Comparison of ENCODE assay signal across 14 cellular contexts in the genomic region with DNA sequence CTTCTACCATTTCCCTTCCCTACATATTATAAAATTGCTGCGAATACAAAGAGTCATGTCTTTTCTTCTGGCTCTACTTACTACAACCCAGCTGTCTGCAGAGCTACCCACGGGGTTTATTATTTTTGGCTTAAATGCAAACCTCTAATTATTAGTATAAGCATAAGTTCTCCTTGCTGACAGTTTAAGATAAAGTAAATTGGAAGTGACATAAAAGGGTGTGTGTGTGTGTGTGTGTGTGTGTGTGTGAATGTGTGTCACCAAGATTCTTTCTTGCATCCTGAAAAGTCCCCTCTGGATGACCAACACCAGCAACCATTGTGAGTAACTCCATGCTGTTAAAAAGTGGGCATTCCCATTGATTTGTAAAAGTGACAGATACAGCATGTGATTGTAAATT.
A peak's percentile ranks its signal among the peaks of the same experiment; 100 is the strongest.
DNase-seq lines count a peak whose midpoint lies in the region; ATAC-seq, FAIRE-seq and TF ChIP-seq lines count a peak whose summit lies in the region.
"Had no signal": no experiment of that assay in that cellular context is flagged by ENCODE, and none has a peak within 500 bp of the region (broad histone marks: within the 10 kb centered on the region; RNA-seq: fewer than 3 reads in every experiment).

No MANE protein-coding gene starts in this region.

- intact Hi-C loops in endothelial cell of umbilical vein (cut with micrococcal nuclease): loop anchor here (1.0 to 10.0 kb wide), 10 partner anchors 9 to 1013 kb away; no protein-coding TSS in a partner anchor

- no peak overlapping the region for H2AFZ ChIP-seq in endothelial cell of umbilical vein (ENCODE audit: low read depth, low read length)

- no peaks in the 10 kb centered on the region for H3K79me2 ChIP-seq in endothelial cell of umbilical vein (ENCODE audit: control insufficient read depth, insufficient read depth, low read length)

- CTCF ChIA-PET in endothelial cell of umbilical vein (lab: Charles Lee): interaction anchor here (0.7 to 4.0 kb wide), 3 partner anchors 9 to 815 kb away, joined by 3 to 19 read pairs (median 17); no protein-coding TSS in a partner anchor
- CTCF ChIA-PET in activated CD4-positive, alpha-beta T cell treated with anti-CD3 and anti-CD28 coated beads, Interleukin-2, amount 10 ng/mL, durations not matched to agents 7 days and 5 days (lab: Charles Lee): no interaction called here

- DNase-seq in Caki2 (ENCODE audit: low read depth) (peak; percentile 66), NCI-H446 treated with DMSO at 0.1 percent for 48 hours (lab: John Stamatoyannopoulos, UW) (peak; percentile 38), endothelial cell of umbilical vein (ENCODE audit: low read depth, low spot score) (peak; percentile 97), endothelial cell (ENCODE audit: low spot score) (no peak)
- no peak for DNase-seq in activated CD4-positive, alpha-beta T cell treated with anti-CD3 and anti-CD28 coated beads, Interleukin-2, amount 10 ng/mL, durations not matched to agents 7 days and 5 days
- DNase-seq: activated CD8-positive, alpha-beta T cell treated with anti-CD3 and anti-CD28 coated beads for 36 hours; dorsolateral prefrontal cortex; NCI-H1092; T-helper 1 cell had no signal

- peak overlapping the region; percentile 81 for H3K4me2 ChIP-seq in endothelial cell of umbilical vein (ENCODE audit: insufficient read depth, low read length)

- peak; percentile 83 for FAIRE-seq in endothelial cell of umbilical vein (lab: Jason Lieb, UNC)

- H3K4me3 ChIP-seq in endothelial cell of umbilical vein (replicated peaks in 1 of 3; ENCODE audit: insufficient read depth in 1 of 3, low read depth in 1 of 3, low read length in 3 of 3): no peak overlapping the region

- H3K27me3 Mint-ChIP-seq in nephron (ENCODE audit: low read depth) (peaks cover 6% of the 10 kb centered on the region), endothelial cell (ENCODE audit: unreplicated experiment) (peaks cover 1% of the 10 kb centered on the region)
- no peaks in the 10 kb centered on the region for H3K27me3 Mint-ChIP-seq in activated CD4-positive, alpha-beta T cell treated with anti-CD3 and anti-CD28 coated beads, Interleukin-2, amount 10 ng/mL, durations not matched to agents 7 days and 5 days
- H3K27me3 Mint-ChIP-seq: activated CD8-positive, alpha-beta T cell treated with anti-CD3 and anti-CD28 coated beads for 36 hours; activated naive CD4-positive, alpha-beta T cell treated with anti-CD3 and anti-CD28 coated beads, Interleukin-2, amount 50 U/mL, for 24 hours had no signal

- H3K27ac Mint-ChIP-seq in nephron (peak overlapping the region; percentile 69 to 97 (median 82)), endothelial cell (ENCODE audit: unreplicated experiment) (no peak overlapping the region)
- no peak overlapping the region for H3K27ac Mint-ChIP-seq in activated CD4-positive, alpha-beta T cell treated with anti-CD3 and anti-CD28 coated beads, Interleukin-2, amount 10 ng/mL, durations not matched to agents 7 days and 5 days
- H3K27ac Mint-ChIP-seq: activated CD8-positive, alpha-beta T cell treated with anti-CD3 and anti-CD28 coated beads for 36 hours; activated naive CD4-positive, alpha-beta T cell treated with anti-CD3 and anti-CD28 coated beads, Interleukin-2, amount 50 U/mL, for 24 hours had no signal

- H3K4me3 Mint-ChIP-seq in nephron: peak overlapping the region in 2 of 3 experiments; percentile 12 to 41
- H3K4me3 Mint-ChIP-seq in activated CD4-positive, alpha-beta T cell treated with anti-CD3 and anti-CD28 coated beads, Interleukin-2, amount 10 ng/mL, durations not matched to agents 7 days and 5 days: no peak overlapping the region
- no peak overlapping the region for H3K4me3 Mint-ChIP-seq in endothelial cell (ENCODE audit: unreplicated experiment)
- H3K4me3 Mint-ChIP-seq: activated CD8-positive, alpha-beta T cell treated with anti-CD3 and anti-CD28 coated beads for 36 hours; activated naive CD4-positive, alpha-beta T cell treated with anti-CD3 and anti-CD28 coated beads, Interleukin-2, amount 50 U/mL, for 24 hours had no signal

- H3K9ac ChIP-seq in endothelial cell of umbilical vein (replicated peaks; ENCODE audit: extremely low read depth, insufficient read depth, low read length): peak overlapping the region; percentile 57

- H3K27me3 ChIP-seq in endothelial cell of umbilical vein (ENCODE audit: control insufficient read depth in 2 of 2, insufficient read depth in 2 of 2, low read length in 2 of 2): no peaks in the 10 kb centered on the region
- H3K27me3 ChIP-seq: dorsolateral prefrontal cortex had no signal

- H3K4me1 Mint-ChIP-seq in nephron (peaks cover 15% of the 10 kb centered on the region), endothelial cell (ENCODE audit: unreplicated experiment) (peaks cover 13% of the 10 kb centered on the region)
- no peaks in the 10 kb centered on the region for H3K4me1 Mint-ChIP-seq in activated CD4-positive, alpha-beta T cell treated with anti-CD3 and anti-CD28 coated beads, Interleukin-2, amount 10 ng/mL, durations not matched to agents 7 days and 5 days
- H3K4me1 Mint-ChIP-seq: activated naive CD4-positive, alpha-beta T cell treated with anti-CD3 and anti-CD28 coated beads, Interleukin-2, amount 50 U/mL, for 24 hours had no signal

- H3K36me3 ChIP-seq in endothelial cell of umbilical vein (ENCODE audit: control insufficient read depth in 2 of 2, extremely low read depth in 1 of 2, insufficient read depth in 2 of 2, low read length in 2 of 2): no peaks in the 10 kb centered on the region

- no TSS peak for BruUV-seq in endothelial cell of umbilical vein (replicated peaks; lab: Mats Ljungman, UMichigan)

- peaks cover 3% of the 10 kb centered on the region for H3K9me3 Mint-ChIP-seq in nephron
- peaks cover 2% of the 10 kb centered on the region for H3K9me3 Mint-ChIP-seq in activated CD4-positive, alpha-beta T cell treated with anti-CD3 and anti-CD28 coated beads, Interleukin-2, amount 10 ng/mL, durations not matched to agents 7 days and 5 days
- no peaks in the 10 kb centered on the region for H3K9me3 Mint-ChIP-seq in endothelial cell (ENCODE audit: unreplicated experiment)

- no peaks in the 10 kb centered on the region for H4K20me1 ChIP-seq in endothelial cell of umbilical vein (replicated peaks; ENCODE audit: control insufficient read depth, extremely low read depth, insufficient read depth, low read length)

- peak overlapping the region; percentile 69 for H3K27ac ChIP-seq in endothelial cell of umbilical vein (ENCODE audit: insufficient read depth, low read depth, low read length)
- H3K27ac ChIP-seq: C4-2B had no signal

- TF ChIP-seq CTCF in endothelial cell of umbilical vein (IDR thresholded peaks at IDR 0.05; ENCODE audit: extremely low read depth in 1 of 2, insufficient read depth in 1 of 2, low read depth in 1 of 2, low read length in 2 of 2) (no peak), nephron (IDR thresholded peaks at IDR 0.05; ENCODE audit: unreplicated experiment in 3 of 3) (no peak), endothelial cell (IDR thresholded peaks at IDR 0.05; ENCODE audit: unreplicated experiment) (no peak)

- peak; percentile 66 for TF ChIP-seq POLR2A in endothelial cell of umbilical vein (IDR thresholded peaks at IDR 0.05; ENCODE audit: low read depth, low read length)

- in situ Hi-C loops in Caki2 (cut with HindIII; ENCODE audit: low pct_unique_long_range_greater_than_20kb, low sequenced_read_pairs): no loop called here

- POLR2A ChIA-PET in endothelial cell of umbilical vein (lab: Charles Lee): interaction anchor here (0.6 to 0.7 kb wide), 2 partner anchors 137 to 140 kb away, joined by 3 to 4 read pairs; no protein-coding TSS in a partner anchor
- POLR2A ChIA-PET in activated CD4-positive, alpha-beta T cell treated with anti-CD3 and anti-CD28 coated beads, Interleukin-2, amount 10 ng/mL, durations not matched to agents 7 days and 5 days (lab: Charles Lee): no interaction called here

- no peak for ATAC-seq in GM18861 (IDR thresholded peaks at IDR 0.05; ENCODE audit: unreplicated experiment)
- no peak for ATAC-seq in HG03460 (IDR thresholded peaks at IDR 0.05; ENCODE audit: unreplicated experiment)
- ATAC-seq: activated CD8-positive, alpha-beta T cell treated with anti-CD3 and anti-CD28 coated beads for 36 hours had no signal

- H3K4me1 ChIP-seq in endothelial cell of umbilical vein (ENCODE audit: control insufficient read depth, extremely low read depth, insufficient read depth, low read length): peaks cover 30% of the 10 kb centered on the region

- no peaks in the 10 kb centered on the region for H3K9me3 ChIP-seq in endothelial cell of umbilical vein (replicated peaks; ENCODE audit: control insufficient read depth, insufficient read depth, low read length)

- dilution Hi-C loops in endothelial cell of umbilical vein (cut with MboI; ENCODE audit: extremely low pct_ligation_motif_present, low sequenced_read_pairs): no loop called here

- H3K9me1 ChIP-seq in endothelial cell of umbilical vein (replicated peaks; ENCODE audit: control insufficient read depth, extremely low read depth, insufficient read depth, low read length): no peaks in the 10 kb centered on the region

- no peaks in the 10 kb centered on the region for H3K36me3 Mint-ChIP-seq in nephron (ENCODE audit: low read depth)
- H3K36me3 Mint-ChIP-seq in activated CD4-positive, alpha-beta T cell treated with anti-CD3 and anti-CD28 coated beads, Interleukin-2, amount 10 ng/mL, durations not matched to agents 7 days and 5 days (ENCODE audit: low read depth): no peaks in the 10 kb centered on the region
- no peaks in the 10 kb centered on the region for H3K36me3 Mint-ChIP-seq in endothelial cell (ENCODE audit: low read depth, unreplicated experiment)
- H3K36me3 Mint-ChIP-seq: activated naive CD4-positive, alpha-beta T cell treated with anti-CD3 and anti-CD28 coated beads, Interleukin-2, amount 50 U/mL, for 24 hours had no signal

TF ChIP-seq in endothelial cell of umbilical vein, 7 proteins besides CTCF, POLR2A, EP300 and RAD21:
- TF ChIP-seq, protein P1, sequence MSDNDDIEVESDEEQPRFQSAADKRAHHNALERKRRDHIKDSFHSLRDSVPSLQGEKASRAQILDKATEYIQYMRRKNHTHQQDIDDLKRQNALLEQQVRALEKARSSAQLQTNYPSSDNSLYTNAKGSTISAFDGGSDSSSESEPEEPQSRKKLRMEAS (IDR thresholded peaks at IDR 0.05; ENCODE audit: insufficient read depth, insufficient read length): no peak
- TF ChIP-seq FOS (IDR thresholded peaks at IDR 0.05; ENCODE audit: borderline replicate concordance, insufficient read depth, low read length): peak; percentile 44
- TF ChIP-seq EZH2 (IDR thresholded peaks at IDR 0.05; ENCODE audit: borderline replicate concordance, low read depth, low read length, severe bottlenecking): no peak
- TF ChIP-seq GATA2 (IDR thresholded peaks at IDR 0.05; ENCODE audit: insufficient read depth, insufficient read length, low read depth, low read length): peak; percentile 85
- no peak for TF ChIP-seq MYC (IDR thresholded peaks at IDR 0.05; ENCODE audit: low read depth, low read length)
- peak; percentile 86 for TF ChIP-seq POLR2AphosphoS5 (IDR thresholded peaks at IDR 0.05; ENCODE audit: insufficient read depth, low read depth, low read length)
- peak; percentile 43 for TF ChIP-seq JUN (IDR thresholded peaks at IDR 0.05; ENCODE audit: borderline replicate concordance, insufficient read depth, insufficient read length, low read depth)
TF ChIP-seq in endothelial cell of umbilical vein: peak in this region for 4.

Comparison
In these comparisons a context has a peak if more than half of its experiments do, and no peak if none do; other contexts are left out.
1. DNase-seq: peak in Caki2 (single experiment), NCI-H446 treated with DMSO at 0.1 percent for 48 hours (single experiment) and endothelial cell of umbilical vein (single experiment); none in activated CD4-positive, alpha-beta T cell treated with anti-CD3 and anti-CD28 coated beads, Interleukin-2, amount 10 ng/mL, durations not matched to agents 7 days and 5 days (single experiment) and endothelial cell (single experiment).
2. H3K27ac Mint-ChIP-seq: peak in nephron (3 of 3); none in activated CD4-positive, alpha-beta T cell treated with anti-CD3 and anti-CD28 coated beads, Interleukin-2, amount 10 ng/mL, durations not matched to agents 7 days and 5 days (single experiment) and endothelial cell (single experiment).
3. H3K4me3 Mint-ChIP-seq: peak in nephron (2 of 3); none in activated CD4-positive, alpha-beta T cell treated with anti-CD3 and anti-CD28 coated beads, Interleukin-2, amount 10 ng/mL, durations not matched to agents 7 days and 5 days (single experiment) and endothelial cell (single experiment).